10 cellular contexts compared by ENCODE assay signal in the genomic region with DNA sequence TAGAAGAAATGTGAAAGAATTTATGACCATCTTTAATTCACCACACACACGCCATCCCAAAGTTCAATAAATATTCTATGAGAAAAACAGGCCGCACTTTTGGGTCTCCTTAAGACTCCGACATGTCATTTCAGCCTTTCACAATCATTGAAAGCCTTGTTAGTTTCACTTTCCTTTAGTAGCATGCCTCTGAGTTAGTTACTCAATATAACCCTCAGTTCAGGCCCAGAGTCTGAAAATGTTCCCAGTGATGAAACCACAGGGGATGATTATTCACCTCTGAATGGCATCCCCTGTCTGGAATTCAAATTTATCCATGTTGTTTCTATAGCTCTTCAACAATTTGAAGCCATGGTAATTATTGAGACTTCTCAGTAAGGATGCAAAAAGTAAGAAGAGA.
A peak's percentile ranks its signal among the peaks of the same experiment; 100 is the strongest.
DNase-seq lines count a peak whose midpoint lies in the region; ATAC-seq and TF ChIP-seq lines count a peak whose summit lies in the region.
"Had no signal": no experiment of that assay in that cellular context is flagged by ENCODE, and none has a peak within 500 bp of the region (broad histone marks: within the 10 kb centered on the region; RNA-seq: fewer than 3 reads in every experiment).

No MANE protein-coding gene starts in this region.

- peak overlapping the region; percentile 8 to 25 for H3K27ac ChIP-seq in mucosa of rectum (ENCODE audit: low read depth in 2 of 2, low read length in 2 of 2)
- H3K27ac ChIP-seq in thyroid gland = peak overlapping the region in 1 of 3 donors; percentile 14

- H3K4me1 ChIP-seq in mucosa of rectum (ENCODE audit: control insufficient read depth in 2 of 2, insufficient read depth in 2 of 2, low read length in 2 of 2) (peaks cover 0 to 4% of the 10 kb centered on the region in 2 donors), thyroid gland (no peaks in the 10 kb centered on the region)
- H3K4me1 ChIP-seq: HAP-1 had no signal

- WGBS in thyroid gland, 2 donors = 73 to 89% methylated on average over 3 of the region's 3 CpGs

- TF ChIP-seq CTCF in BJ (IDR thresholded peaks at IDR 0.05; ENCODE audit: insufficient read depth, low read depth, low read length) (no peak), choroid plexus epithelial cell (conservative IDR thresholded peaks at IDR 0.05; ENCODE audit: low read depth, low read length) (no peak), thyroid gland (IDR thresholded peaks at IDR 0.05) (no peak)

- intact Hi-C loops in thyroid gland (cut with DNase I) = no loop called here

- DNase-seq in BJ (ENCODE audit: low read depth) (peak; percentile 19), choroid plexus epithelial cell (ENCODE audit: low read depth) (peak; percentile 93), thyroid gland (no peak), NCI-H82 treated with DMSO at 0.1 percent for 48 hours (lab: John Stamatoyannopoulos, UW; ENCODE audit: unreplicated experiment) (no peak), NCI-H187 (lab: John Stamatoyannopoulos, UW) (no peak)
- DNase-seq: DND-41 had no signal

- no peaks in the 10 kb centered on the region; the same call in none of the 2 replicates for H3K27me3 ChIP-seq in BJ (ENCODE audit: control insufficient read depth, insufficient read depth, low read length)
- no peaks in the 10 kb centered on the region for H3K27me3 ChIP-seq in mucosa of rectum (ENCODE audit: control insufficient read depth in 2 of 2, insufficient read depth in 2 of 2, low read length in 2 of 2)
- no peaks in the 10 kb centered on the region for H3K27me3 ChIP-seq in thyroid gland

- POLR2A ChIA-PET in BJ (lab: Charles Lee) = no interaction called here

- no peak for TF ChIP-seq POLR2A in thyroid gland (IDR thresholded peaks at IDR 0.05)

- H3K4me3 ChIP-seq in BJ (ENCODE audit: low read depth, low read length) = no peak overlapping the region
- H3K4me3 ChIP-seq in choroid plexus epithelial cell (ENCODE audit: low read depth, low read length) = no peak overlapping the region
- H3K4me3 ChIP-seq in mucosa of rectum (ENCODE audit: low read length in 2 of 2) = no peak overlapping the region
- H3K4me3 ChIP-seq in thyroid gland (replicated peaks in 1 of 3) = no peak overlapping the region
- H3K4me3 ChIP-seq: HAP-1 had no signal

- no peaks in the 10 kb centered on the region for H3K9me3 ChIP-seq in mucosa of rectum (ENCODE audit: control insufficient read depth in 2 of 2, low read length in 2 of 2)
- no peaks in the 10 kb centered on the region for H3K9me3 ChIP-seq in thyroid gland
- H3K9me3 ChIP-seq: HAP-1 had no signal

- CTCF ChIA-PET in BJ (lab: Yijun Ruan, JAX) = interaction anchor here (1.2 kb wide), 1 partner anchor 36 kb away, joined by 3 read pairs; no protein-coding TSS in a partner anchor

- ATAC-seq in HG03571 (IDR thresholded peaks at IDR 0.05; ENCODE audit: unreplicated experiment) = peak; percentile 61
- no peak for ATAC-seq in GM18519 (IDR thresholded peaks at IDR 0.05; ENCODE audit: low FRiP score, unreplicated experiment)

- H3K36me3 ChIP-seq in BJ (ENCODE audit: control insufficient read depth, insufficient read depth, low read length) = no peaks in the 10 kb centered on the region
- H3K36me3 ChIP-seq in mucosa of rectum (ENCODE audit: control insufficient read depth in 2 of 2, insufficient read depth in 2 of 2, low read length in 2 of 2) = no peaks in the 10 kb centered on the region
- no peaks in the 10 kb centered on the region for H3K36me3 ChIP-seq in thyroid gland
- H3K36me3 ChIP-seq: HAP-1 had no signal

- H3K9ac ChIP-seq in mucosa of rectum (ENCODE audit: low read depth in 1 of 2, low read length in 2 of 2) = no peak overlapping the region

Comparison
In these comparisons a context has a peak if more than half of its experiments do, and no peak if none do; other contexts are left out.
1. DNase-seq: peak in BJ (single experiment) and choroid plexus epithelial cell (single experiment); none in thyroid gland (0 of 2), NCI-H82 treated with DMSO at 0.1 percent for 48 hours (single experiment) and NCI-H187 (0 of 2).